ENCODE assay signal across 17 cellular contexts in genomic region chr2:151803811-151804210, GRCh38. TPM values are rescaled to one million over a fixed set of nuclear protein-coding genes. Genes with fewer than 3 reads are reported as not detected.
DNase-seq lines count a peak whose midpoint lies in the region; ATAC-seq, FAIRE-seq and TF ChIP-seq lines count a peak whose summit lies in the region.
"Had no signal": no experiment of that assay in that cellular context is flagged by ENCODE, and none has a peak within 500 bp of the region (broad histone marks: within the 10 kb centered on the region; RNA-seq: fewer than 3 reads in every experiment).

No MANE protein-coding gene starts in this region.

- TF ChIP-seq CTCF in pancreas (IDR thresholded peaks at IDR 0.05): no peak

- no peak overlapping the region for H3K4me3 ChIP-seq in pancreas
- H3K4me3 ChIP-seq: A549, GM23338 had no signal

- no peak for DNase-seq in frontal cortex (ENCODE audit: low spot score in 2 of 2)
- DNase-seq in pancreas: no peak
- no peak for DNase-seq in NCI-H82 (lab: John Stamatoyannopoulos, UW)
- no peak for DNase-seq in anterior cingulate cortex (lab: John Stamatoyannopoulos, UW)
- DNase-seq: AML-193; CD4-positive, alpha-beta T cell; DMS153; DMS79; GF-D8; HCEC 1CT had no signal

- H3K9me3 ChIP-seq in pancreas: no peaks in the 10 kb centered on the region
- H3K9me3 ChIP-seq: A549 had no signal

- no peaks in the 10 kb centered on the region for H3K27me3 ChIP-seq in pancreas

- FAIRE-seq in TTC549 (lab: Jason Lieb, UNC) (peak; percentile 83), frontal cortex (lab: Jason Lieb, UNC) (peak; percentile 93), pancreas (lab: Jason Lieb, UNC) (peak; percentile 29)
- FAIRE-seq: A549, H54 had no signal

- ATAC-seq in pancreas: no peak
- no peak for ATAC-seq in HG02852 (IDR thresholded peaks at IDR 0.05; ENCODE audit: unreplicated experiment)
- ATAC-seq: A549, GM23338 had no signal

- intact Hi-C loops in pancreas (cut with DNase I): no loop called here

- no peak overlapping the region for H3K27ac ChIP-seq in pancreas
- H3K27ac ChIP-seq: A549, C4-2B, HL-60 had no signal

- no peaks in the 10 kb centered on the region for H3K4me1 ChIP-seq in pancreas
- H3K4me1 ChIP-seq: A549 had no signal

- no peaks in the 10 kb centered on the region for H3K36me3 ChIP-seq in pancreas

RNA-seq across cellular contexts. Expression of gene ARL5A, which starts 24.4 kb away (rescaled TPM):
- 64.8 TPM for total RNA-seq in frontal cortex
- 10 to 100 TPM; 14.6 to 27.5 (median 18.4) TPM for total RNA-seq in pancreas
- 1 to 10 TPM; 4.6 to 6.6 TPM for polyA plus RNA-seq in pancreas
